1 cellular context compared by ENCODE assay signal in genomic region chr11:9765320-9766101, GRCh38.
TF ChIP-seq lines count a peak whose summit lies in the region.

No MANE protein-coding gene starts in this region.

TF ChIP-seq in HepG2, 621 proteins besides CTCF, POLR2A, EP300 and RAD21 (continued from another document and continues in another):
- TF ChIP-seq HMGXB4 (CRISPR knock-in tag; IDR thresholded peaks at IDR 0.05; ENCODE audit: borderline replicate concordance in 1 of 2, low read depth in 1 of 2) = peak; percentile 55 to 75; a peak in 3 of 4 replicates
- no peak for TF ChIP-seq ZNF496 (CRISPR knock-in tag; IDR thresholded peaks at IDR 0.05; ENCODE audit: insufficient replicate concordance)
- peak; percentile 88 for TF ChIP-seq MEIS2 (CRISPR knock-in tag; IDR thresholded peaks at IDR 0.05)
- no peak for TF ChIP-seq PHB2 (IDR thresholded peaks at IDR 0.05; ENCODE audit: partially characterized antibody)
- no peak for TF ChIP-seq ELK4 (CRISPR knock-in tag; IDR thresholded peaks at IDR 0.05; ENCODE audit: borderline replicate concordance)
- peak; percentile 81; the same call in 1 of the 2 replicates for TF ChIP-seq SOX5 (CRISPR knock-in tag; IDR thresholded peaks at IDR 0.05; ENCODE audit: borderline replicate concordance)
- no peak for TF ChIP-seq CREBL2 (CRISPR knock-in tag; IDR thresholded peaks at IDR 0.05; ENCODE audit: borderline replicate concordance)
- no peak for TF ChIP-seq PLRG1 (conservative IDR thresholded peaks at IDR 0.05)
- TF ChIP-seq ZFP37 (CRISPR knock-in tag; IDR thresholded peaks at IDR 0.05; ENCODE audit: borderline replicate concordance) = peak; percentile 33; the same call in 1 of the 2 replicates
- TF ChIP-seq EHMT2 (IDR thresholded peaks at IDR 0.05; ENCODE audit: borderline replicate concordance, low read depth, low read length) = peak; percentile 50; the same call in 1 of the 2 replicates
- TF ChIP-seq FOXK1 (CRISPR knock-in tag; IDR thresholded peaks at IDR 0.05; ENCODE audit: borderline replicate concordance, low read depth) = no peak
- peak; percentile 84 for TF ChIP-seq PITX1 (CRISPR knock-in tag; IDR thresholded peaks at IDR 0.05)
- 0 out of 2 replicates have a peak, but pooled peaks have one; percentile 25 for TF ChIP-seq KDM4B (CRISPR knock-in tag; IDR thresholded peaks at IDR 0.05)
- TF ChIP-seq RFX5 (IDR thresholded peaks at IDR 0.05; ENCODE audit: low read depth, low read length) = no peak
- no peak for TF ChIP-seq ZBTB14 (CRISPR knock-in tag; IDR thresholded peaks at IDR 0.05)
- TF ChIP-seq USF2 (IDR thresholded peaks at IDR 0.05; ENCODE audit: low read depth, low read length) = no peak
- no peak for TF ChIP-seq USF2 (CRISPR knock-in tag; IDR thresholded peaks at IDR 0.05; ENCODE audit: borderline replicate concordance)
- TF ChIP-seq NFRKB (IDR thresholded peaks at IDR 0.05) = no peak
- TF ChIP-seq TBX3 (IDR thresholded peaks at IDR 0.05; ENCODE audit: borderline replicate concordance) = no peak
- no peak for TF ChIP-seq ZBTB21 (CRISPR knock-in tag; IDR thresholded peaks at IDR 0.05)
- TF ChIP-seq ZNF7 (CRISPR knock-in tag; IDR thresholded peaks at IDR 0.05) = no peak
- no peak for TF ChIP-seq ZNF251 (CRISPR knock-in tag; IDR thresholded peaks at IDR 0.05)
- no peak for TF ChIP-seq ZNF652 (CRISPR knock-in tag; IDR thresholded peaks at IDR 0.05; ENCODE audit: borderline replicate concordance, low read depth)
- TF ChIP-seq SMC3 (IDR thresholded peaks at IDR 0.05; ENCODE audit: low read length) = peak; percentile 20; the same call in 1 of the 2 replicates
- no peak for TF ChIP-seq RBAK (CRISPR knock-in tag; IDR thresholded peaks at IDR 0.05)
- no peak for TF ChIP-seq HCFC1 (IDR thresholded peaks at IDR 0.05; ENCODE audit: low read depth, low read length)
- 0 out of 2 replicates have a peak, but pooled peaks have one; percentile 30 for TF ChIP-seq ZNF775 (CRISPR knock-in tag; IDR thresholded peaks at IDR 0.05; ENCODE audit: borderline replicate concordance)
- TF ChIP-seq ZNF382 (CRISPR knock-in tag; IDR thresholded peaks at IDR 0.05; ENCODE audit: borderline replicate concordance) = no peak
- TF ChIP-seq RAD51 (IDR thresholded peaks at IDR 0.05; ENCODE audit: borderline replicate concordance) = no peak
- TF ChIP-seq ZNF788 (CRISPR knock-in tag; IDR thresholded peaks at IDR 0.05; ENCODE audit: borderline replicate concordance) = peak; percentile 87
- no peak; the same call in 1 of the 2 replicates for TF ChIP-seq KLF11 (CRISPR knock-in tag; IDR thresholded peaks at IDR 0.05)
- TF ChIP-seq ATF3 (CRISPR knock-in tag; IDR thresholded peaks at IDR 0.05) = no peak
- 0 out of 2 replicates have a peak, but pooled peaks have one; percentile 68 for TF ChIP-seq MYPOP (CRISPR knock-in tag; IDR thresholded peaks at IDR 0.05)
- TF ChIP-seq SRSF9 (IDR thresholded peaks at IDR 0.05; ENCODE audit: borderline replicate concordance, insufficient read depth, low read depth, low read length, poor library complexity, severe bottlenecking) = no peak
- no peak for TF ChIP-seq TERF1 (CRISPR knock-in tag; IDR thresholded peaks at IDR 0.05)
- no peak for TF ChIP-seq ZMAT5 (CRISPR knock-in tag; IDR thresholded peaks at IDR 0.05; ENCODE audit: borderline replicate concordance, low read depth)
- TF ChIP-seq MBD4 (IDR thresholded peaks at IDR 0.05; ENCODE audit: borderline replicate concordance, low read length) = no peak
- no peak for TF ChIP-seq IRF9 (CRISPR knock-in tag; IDR thresholded peaks at IDR 0.05; ENCODE audit: borderline replicate concordance)
- TF ChIP-seq ZNF577 (CRISPR knock-in tag; IDR thresholded peaks at IDR 0.05; ENCODE audit: borderline replicate concordance, low read depth) = no peak
- TF ChIP-seq AHR (CRISPR knock-in tag; IDR thresholded peaks at IDR 0.05) = no peak
- TF ChIP-seq BRF2 (CRISPR knock-in tag; IDR thresholded peaks at IDR 0.05) = 0 out of 2 replicates have a peak, but pooled peaks have one; percentile 70
- TF ChIP-seq E2F2 (CRISPR knock-in tag; IDR thresholded peaks at IDR 0.05; ENCODE audit: borderline replicate concordance) = no peak
- no peak; the same call in 1 of the 2 replicates for TF ChIP-seq PLSCR1 (CRISPR knock-in tag; IDR thresholded peaks at IDR 0.05; ENCODE audit: borderline replicate concordance)
- no peak for TF ChIP-seq ATAD3A (CRISPR knock-in tag; IDR thresholded peaks at IDR 0.05)
- TF ChIP-seq ZNF766 (CRISPR knock-in tag; IDR thresholded peaks at IDR 0.05; ENCODE audit: borderline replicate concordance) = peak; percentile 72; the same call in 1 of the 2 replicates
- TF ChIP-seq ZNF691 (CRISPR knock-in tag; IDR thresholded peaks at IDR 0.05; ENCODE audit: borderline replicate concordance, low read depth) = peak; percentile 76; the same call in 1 of the 2 replicates
- TF ChIP-seq NBN (conservative IDR thresholded peaks at IDR 0.05) = no peak
- peak; percentile 90 for TF ChIP-seq ETV5 (CRISPR knock-in tag; IDR thresholded peaks at IDR 0.05; ENCODE audit: borderline replicate concordance)
- no peak for TF ChIP-seq NCOA5 (CRISPR knock-in tag; IDR thresholded peaks at IDR 0.05)
- TF ChIP-seq ZNF331 (CRISPR knock-in tag; IDR thresholded peaks at IDR 0.05) = peak; percentile 93; the same call in 1 of the 2 replicates
- TF ChIP-seq ZNF230 (CRISPR knock-in tag; IDR thresholded peaks at IDR 0.05) = peak; percentile 57; the same call in 1 of the 2 replicates
- TF ChIP-seq JUNB (CRISPR knock-in tag; IDR thresholded peaks at IDR 0.05; ENCODE audit: borderline replicate concordance) = no peak
- no peak for TF ChIP-seq ZNF468 (CRISPR knock-in tag; IDR thresholded peaks at IDR 0.05)
- TF ChIP-seq HOXA7 (CRISPR knock-in tag; IDR thresholded peaks at IDR 0.05) = no peak
- TF ChIP-seq MTF1 (CRISPR knock-in tag; IDR thresholded peaks at IDR 0.05) = no peak
- no peak for TF ChIP-seq ZFP82 (CRISPR knock-in tag; IDR thresholded peaks at IDR 0.05; ENCODE audit: borderline replicate concordance)
- TF ChIP-seq ZNF180 (CRISPR knock-in tag; IDR thresholded peaks at IDR 0.05; ENCODE audit: borderline replicate concordance, low read depth) = no peak
